ENCODE assay signal across 25 cellular contexts in the genomic region with DNA sequence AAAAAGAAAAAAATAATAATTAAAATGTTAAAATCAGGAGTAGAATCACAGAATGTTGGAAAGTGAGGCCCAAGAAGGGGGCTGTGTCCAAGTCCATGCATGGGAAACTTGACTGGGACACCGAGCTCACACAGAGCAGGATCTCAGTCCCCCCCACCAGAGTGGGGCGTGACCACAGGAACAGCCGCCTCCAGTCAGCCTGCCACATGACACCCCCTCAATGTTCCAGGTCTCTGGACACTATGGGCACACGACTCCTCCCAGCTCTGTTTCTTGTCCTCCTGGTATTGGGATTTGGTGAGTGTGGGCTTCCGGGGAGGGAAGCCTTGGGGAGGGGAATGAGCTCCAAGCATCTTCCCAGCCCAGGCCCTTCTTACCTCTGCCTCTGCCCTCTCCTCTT. TPM values are rescaled to one million over a fixed set of nuclear protein-coding genes. Genes with fewer than 3 reads are reported as not detected.
DNase-seq lines count a peak whose midpoint lies in the region; ATAC-seq, FAIRE-seq and TF ChIP-seq lines count a peak whose summit lies in the region.
"Had no signal": no experiment of that assay in that cellular context is flagged by ENCODE, and none has a peak within 500 bp of the region (broad histone marks: within the 10 kb centered on the region; RNA-seq: fewer than 3 reads in every experiment).

No MANE protein-coding gene starts in this region.

- WGBS in GM12878 (ENCODE audit: insufficient coverage, insufficient replicate concordance, low lambda C conversion rate, missing lambda C conversion rate), result 52% methylated on average over 5 of the region's 5 CpGs
- WGBS in right lobe of liver (ENCODE audit: insufficient coverage, low coverage, low lambda C conversion rate, missing lambda C conversion rate), result 40% methylated on average over 1 of the region's 5 CpGs
- 76 to 79% methylated on average over 5 of the region's 5 CpGs for WGBS in thyroid gland, 2 donors
- WGBS in small intestine, 3 donors, result 80 to 85% (median 81%) methylated on average over 5 of the region's 5 CpGs

- H3K4me3 Mint-ChIP-seq in IgD-negative memory B cell, result peak overlapping the region in 1 of 4 donors; percentile 43
- H3K4me3 Mint-ChIP-seq in stimulated activated naive B cell treated with anti-CD40 and anti-IgM and Interleukin-4, amounts not matched to agents 10 μg/mL and 1 μg/mL and 100 μg/mL, for 72 hours, result no peak overlapping the region
- H3K4me3 Mint-ChIP-seq: CD14-positive monocyte; CD8-positive, alpha-beta memory T cell had no signal

- intact Hi-C loops in GM12878 (cut with micrococcal nuclease; ENCODE audit: unreplicated experiment), result no loop called here
- intact Hi-C loops in right lobe of liver (cut with DNase I), result loop anchor here in 1 of 2 donors (5.0 kb wide), 1 partner anchor 41 kb away; a partner anchor contains a TSS
- intact Hi-C loops in thyroid gland (cut with DNase I), result no loop called here

- peaks cover 7 to 14% (median 8%) of the 10 kb centered on the region in 3 donors for H3K4me1 Mint-ChIP-seq in IgD-negative memory B cell
- H3K4me1 Mint-ChIP-seq in stimulated activated naive B cell treated with anti-CD40 and anti-IgM and Interleukin-4, amounts not matched to agents 10 μg/mL and 1 μg/mL and 100 μg/mL, for 72 hours, result peaks cover 12 to 35% of the 10 kb centered on the region in 2 donors

- H4K20me1 ChIP-seq in GM12878 (ENCODE audit: control insufficient read depth, insufficient read depth), result no peaks in the 10 kb centered on the region

- H3K27ac ChIP-seq in GM12878 (ENCODE audit: control insufficient read depth, insufficient read depth), result no peak overlapping the region
- H3K27ac ChIP-seq in right lobe of liver, result peak overlapping the region in 2 of 3 donors; percentile 91 to 96
- no peak overlapping the region for H3K27ac ChIP-seq in thyroid gland
- H3K27ac ChIP-seq in small intestine (ENCODE audit: low read depth in 1 of 2, low read length in 1 of 2), result no peak overlapping the region
- H3K27ac ChIP-seq: GM23248, KMS-11, RWPE1 had no signal

- CTCF ChIA-PET in GM12878 (lab: Yijun Ruan, JAX), result interaction anchor here (1.0 to 1.2 kb wide), 3 partner anchors 32 to 45 kb away, joined by 3 to 4 read pairs (median 3); no protein-coding TSS in a partner anchor

- H3K27ac Mint-ChIP-seq in IgD-negative memory B cell, result peak overlapping the region in 2 of 3 donors; percentile 25 to 94
- peak overlapping the region; percentile 52 for H3K27ac Mint-ChIP-seq in stimulated activated naive B cell treated with anti-CD40 and anti-IgM and Interleukin-4, amounts not matched to agents 10 μg/mL and 1 μg/mL and 100 μg/mL, for 72 hours
- H3K27ac Mint-ChIP-seq: CD8-positive, alpha-beta memory T cell had no signal

- DNase-seq in GM12878 (ENCODE audit: low read depth, low spot score) (no peak), right lobe of liver (peak in 1 of 3 donors; percentile 67), thyroid gland (no peak), small intestine (no peak)
- no peak for DNase-seq in stimulated activated naive B cell treated with anti-CD40 and anti-IgM and Interleukin-4, amounts not matched to agents 10 μg/mL and 1 μg/mL and 100 μg/mL, for 72 hours
- DNase-seq: CD8-positive, alpha-beta memory T cell; DMS153; DND-41; H7; MM.1S; NCI-H1417; NCI-H2029 treated with DMSO at 0.1 percent for 48 hours; NCI-H526 treated with DMSO at 0.1 percent for 48 hours; SHP77 had no signal

- no peaks in the 10 kb centered on the region for H3K9me3 ChIP-seq in GM12878 (replicated peaks; ENCODE audit: control insufficient read depth, insufficient read depth, low read length)
- no peaks in the 10 kb centered on the region for H3K9me3 ChIP-seq in right lobe of liver
- no peaks in the 10 kb centered on the region for H3K9me3 ChIP-seq in thyroid gland
- H3K9me3 ChIP-seq in small intestine (ENCODE audit: control insufficient read depth, low read depth), result no peaks in the 10 kb centered on the region

- in situ Hi-C loops in GM12878 (cut with MboI), result no loop called here

- H3K27me3 ChIP-seq in GM12878 (replicated peaks in 1 of 2; ENCODE audit: control insufficient read depth in 2 of 2, insufficient read depth in 2 of 2, low read length in 1 of 2) (no peaks in the 10 kb centered on the region), right lobe of liver (no peaks in the 10 kb centered on the region), thyroid gland (no peaks in the 10 kb centered on the region), small intestine (ENCODE audit: control insufficient read depth in 2 of 2, insufficient read depth in 2 of 2, low read length in 2 of 2) (no peaks in the 10 kb centered on the region)

- no peak for TF ChIP-seq CTCF in GM12878 (IDR thresholded peaks at IDR 0.05 in 2 of 3, conservative IDR thresholded peaks at IDR 0.05 in 1 of 3; ENCODE audit: control insufficient read depth in 2 of 3, extremely low read depth in 1 of 3, insufficient read depth in 1 of 3, low read depth in 3 of 3, low read length in 3 of 3)
- TF ChIP-seq CTCF in right lobe of liver (IDR thresholded peaks at IDR 0.05), result no peak
- no peak for TF ChIP-seq CTCF in thyroid gland (IDR thresholded peaks at IDR 0.05)

- TF ChIP-seq RAD21 in GM12878 (IDR thresholded peaks at IDR 0.05; ENCODE audit: insufficient read depth, low read depth, low read length), result no peak

- H2AFZ ChIP-seq in GM12878 (ENCODE audit: control insufficient read depth, low read depth, low read length), result no peak overlapping the region
- H2AFZ ChIP-seq: GM23248 had no signal

- H3K4me1 ChIP-seq in GM12878 (ENCODE audit: control insufficient read depth, insufficient read depth, low read length) (peaks cover 6% of the 10 kb centered on the region), right lobe of liver (peaks cover 0 to 31% (median 4%) of the 10 kb centered on the region in 4 donors), thyroid gland (peaks cover 5 to 6% of the 10 kb centered on the region in 2 donors), small intestine (ENCODE audit: control insufficient read depth in 2 of 2, insufficient read depth in 1 of 2, low read depth in 1 of 2, low read length in 1 of 2) (peaks cover 0 to 3% of the 10 kb centered on the region in 2 donors)

- RAD21 ChIA-PET in GM12878 (lab: Charles Lee; ENCODE audit: unreplicated experiment), result no interaction called here

- H3K4me3 ChIP-seq in GM12878 (no peak overlapping the region), right lobe of liver (peak overlapping the region in 2 of 3 donors; percentile 78 to 85), thyroid gland (replicated peaks in 1 of 3) (no peak overlapping the region), small intestine (ENCODE audit: low read depth in 1 of 2, low read length in 2 of 2) (no peak overlapping the region)
- H3K4me3 ChIP-seq: GM23248 had no signal

- no TSS peak for BruUV-seq in GM12878 (replicated peaks; lab: Mats Ljungman, UMichigan)

- H3K36me3 Mint-ChIP-seq in IgD-negative memory B cell, result peaks cover 1% of the 10 kb centered on the region
- peaks cover 0 to 9% of the 10 kb centered on the region in 2 donors for H3K36me3 Mint-ChIP-seq in stimulated activated naive B cell treated with anti-CD40 and anti-IgM and Interleukin-4, amounts not matched to agents 10 μg/mL and 1 μg/mL and 100 μg/mL, for 72 hours

- TF ChIP-seq POLR2A in GM12878 (IDR thresholded peaks at IDR 0.05; ENCODE audit: low read depth, low read length) (no peak), right lobe of liver (IDR thresholded peaks at IDR 0.05) (no peak), thyroid gland (IDR thresholded peaks at IDR 0.05) (no peak)

- no peaks in the 10 kb centered on the region for H3K79me2 ChIP-seq in GM12878 (ENCODE audit: control insufficient read depth, insufficient read depth, low read length)

- no peaks in the 10 kb centered on the region for H3K36me3 ChIP-seq in GM12878 (ENCODE audit: control insufficient read depth in 2 of 2, insufficient read depth in 2 of 2, low read length in 1 of 2)
- H3K36me3 ChIP-seq in right lobe of liver, result no peaks in the 10 kb centered on the region
- H3K36me3 ChIP-seq in thyroid gland, result peaks cover 0 to 4% of the 10 kb centered on the region in 2 donors
- no peaks in the 10 kb centered on the region for H3K36me3 ChIP-seq in small intestine (ENCODE audit: control insufficient read depth in 2 of 2, insufficient read depth in 2 of 2, low read length in 2 of 2)

- no peaks in the 10 kb centered on the region for H3K27me3 Mint-ChIP-seq in IgD-negative memory B cell
- H3K27me3 Mint-ChIP-seq in stimulated activated naive B cell treated with anti-CD40 and anti-IgM and Interleukin-4, amounts not matched to agents 10 μg/mL and 1 μg/mL and 100 μg/mL, for 72 hours, result no peaks in the 10 kb centered on the region

- no peaks in the 10 kb centered on the region for H3K9me3 Mint-ChIP-seq in IgD-negative memory B cell
- no peaks in the 10 kb centered on the region for H3K9me3 Mint-ChIP-seq in stimulated activated naive B cell treated with anti-CD40 and anti-IgM and Interleukin-4, amounts not matched to agents 10 μg/mL and 1 μg/mL and 100 μg/mL, for 72 hours
- H3K9me3 Mint-ChIP-seq: CD14-positive monocyte; CD8-positive, alpha-beta memory T cell had no signal

- SMC1A ChIA-PET in GM12878 (lab: Charles Lee; ENCODE audit: uncharacterized antibody, unreplicated experiment), result interaction anchor here (1.1 kb wide), 1 partner anchor 111 kb away, joined by 3 read pairs; no protein-coding TSS in a partner anchor

- FAIRE-seq in GM12878 (lab: Jason Lieb, UNC) (no peak), small intestine (lab: Jason Lieb, UNC) (no peak)
- FAIRE-seq: GM18507, HTR-8/SVneo had no signal

- POLR2A ChIA-PET in GM12878 (lab: Charles Lee), result no interaction called here

- ATAC-seq in GM12878, result no peak
- peak in 1 of 4 donors; percentile 6 for ATAC-seq in right lobe of liver
- no peak for ATAC-seq in stimulated activated naive B cell treated with anti-CD40 and anti-IgM and Interleukin-4, amounts not matched to agents 10 μg/mL and 1 μg/mL and 100 μg/mL, for 72 hours (replicated peaks)
- no peak for ATAC-seq in HG03280 (IDR thresholded peaks at IDR 0.05; ENCODE audit: unreplicated experiment)
- ATAC-seq: Panc1 had no signal

- no peak for TF ChIP-seq EP300 in GM12878 (IDR thresholded peaks at IDR 0.05; ENCODE audit: borderline replicate concordance in 1 of 2, control insufficient read depth in 1 of 2, low read depth in 2 of 2, low read length in 2 of 2)

- H3K4me2 ChIP-seq in GM12878 (ENCODE audit: control insufficient read depth, insufficient read depth), result no peak overlapping the region
- H3K4me2 ChIP-seq: KMS-11 had no signal

- no peak overlapping the region for H3K9ac ChIP-seq in GM12878 (ENCODE audit: control insufficient read depth, insufficient read depth, low read length)
- H3K9ac ChIP-seq: GM23248, KMS-11 had no signal

RNA-seq across cellular contexts. Expression of a gene that starts 2.4 kb away (rescaled TPM):
- polyA plus RNA-seq in IgD-negative memory B cell (not detected), GM12878 (2011; rRNA removed) (0.52 and 0.72 TPM in 2 replicates), GM12878 (2014; fragmentation: Illumina TruSeq; extraction: Trizol) (not detected in 2 replicates), GM12878 (2014; fragmentation: Nextera tagmentation; extraction: Ambion mirVana) (not detected), GM12878 (2014; rRNA removed) (not detected in 2 replicates), GM12878 (2016; fragmentation: Nextera tagmentation; extraction: Ambion mirVana) (not detected), small intestine (10 to 100 TPM; 23.4 to 74.8 (median 65.3) TPM)
- not detected in 2 replicates for total RNA-seq in GM12878 (2013; cell fraction: nucleolus; rRNA removed)
- total RNA-seq in GM12878 (2014; rRNA removed) (not detected in 2 replicates), GM12878 (2014; rRNA removed; fragmentation: Illumina TruSeq; extraction: Trizol) (not detected in 2 replicates), GM12878 (2021) (not detected in 2 replicates), right lobe of liver (1,000 to 10,000 TPM; 1,740 to 7,868 (median 2,043) TPM), thyroid gland (1 to 10 TPM in 2 of 4 donors, not detected in 2; 1.6 to 3.3 TPM)
- not detected for polyA plus RNA-seq in GM12878 (2011; ENCODE audit: low read depth)
- 1.2 and 1.3 TPM in 2 replicates for polyA plus RNA-seq in GM12878 (2011; cell fraction: cytosol; rRNA removed)
- polyA plus RNA-seq in GM12878 (2011; cell fraction: nucleus; rRNA removed), result not detected in 2 replicates
- polyA plus RNA-seq in GM12878 (2012), result 0.49 TPM in 1 of 2 replicates, not detected in the other
- polyA minus RNA-seq in GM12878 (2011; rRNA and poly(A)+ RNA removed), result 0.41 TPM in 1 of 2 replicates, not detected in the other
- not detected in 2 replicates for polyA minus RNA-seq in GM12878 (2011; cell fraction: cytosol; rRNA and poly(A)+ RNA removed)
- not detected in 2 replicates for polyA minus RNA-seq in GM12878 (2011; cell fraction: nucleus; rRNA and poly(A)+ RNA removed)
- total RNA-seq: A673; CD8-positive, alpha-beta memory T cell; GM23248; H7; NCI-H460 had no signal
- polyA plus RNA-seq: CD14-positive monocyte; CD8-positive, alpha-beta memory T cell; GM23248 had no signal

RNA-seq across cellular contexts. Expression of a gene that starts 6.2 kb away (rescaled TPM):
- polyA plus RNA-seq in IgD-negative memory B cell, result not detected
- not detected in 2 replicates for total RNA-seq in GM12878 (2013; cell fraction: nucleolus; rRNA removed)
- not detected in 2 replicates for total RNA-seq in GM12878 (2014; rRNA removed)
- not detected in 2 replicates for total RNA-seq in GM12878 (2014; rRNA removed; fragmentation: Illumina TruSeq; extraction: Trizol)
- not detected in 2 replicates for total RNA-seq in GM12878 (2021)
- not detected for polyA plus RNA-seq in GM12878 (2011; ENCODE audit: low read depth)
- polyA plus RNA-seq in GM12878 (2011; rRNA removed), result not detected in 2 replicates
- not detected in 2 replicates for polyA plus RNA-seq in GM12878 (2011; cell fraction: cytosol; rRNA removed)
- polyA plus RNA-seq in GM12878 (2011; cell fraction: nucleus; rRNA removed), result not detected in 2 replicates
- not detected in 2 replicates for polyA plus RNA-seq in GM12878 (2012)
- 1.4 TPM in 1 of 2 replicates, not detected in the other for polyA plus RNA-seq in GM12878 (2014; fragmentation: Illumina TruSeq; extraction: Trizol)
- polyA plus RNA-seq in GM12878 (2014; fragmentation: Nextera tagmentation; extraction: Ambion mirVana), result not detected
- polyA plus RNA-seq in GM12878 (2014; rRNA removed), result not detected in 2 replicates
- polyA plus RNA-seq in GM12878 (2016; fragmentation: Nextera tagmentation; extraction: Ambion mirVana), result not detected
- polyA minus RNA-seq in GM12878 (2011; rRNA and poly(A)+ RNA removed), result not detected in 2 replicates
- polyA minus RNA-seq in GM12878 (2011; cell fraction: cytosol; rRNA and poly(A)+ RNA removed), result not detected in 2 replicates
- polyA minus RNA-seq in GM12878 (2011; cell fraction: nucleus; rRNA and poly(A)+ RNA removed), result not detected in 2 replicates
- 100 to 1,000 TPM in 5 of 6 experiments, 10 to 100 TPM in 1; 55.6 to 462 (median 203) TPM for total RNA-seq in right lobe of liver
- not detected for total RNA-seq in thyroid gland
- not detected for polyA plus RNA-seq in small intestine
- total RNA-seq: A673; CD8-positive, alpha-beta memory T cell; GM23248; H7; NCI-H460 had no signal
- polyA plus RNA-seq: CD14-positive monocyte; CD8-positive, alpha-beta memory T cell; GM23248 had no signal

RNA-seq across cellular contexts. Expression of a gene that starts 6.9 kb away (rescaled TPM):
- polyA plus RNA-seq in IgD-negative memory B cell (29.2 TPM), GM12878 (2011; rRNA removed) (13.3 and 33.1 TPM in 2 replicates), GM12878 (2014; fragmentation: Illumina TruSeq; extraction: Trizol) (28.5 and 51.2 TPM in 2 replicates), GM12878 (2014; fragmentation: Nextera tagmentation; extraction: Ambion mirVana) (1 to 10 TPM in 1 of 2 experiments, under 1 TPM in 1; 0.42 to 2.3 TPM), GM12878 (2014; rRNA removed) (36.2 and 43.4 TPM in 2 replicates), GM12878 (2016; fragmentation: Nextera tagmentation; extraction: Ambion mirVana) (10 to 100 TPM; 56.6 to 60.9 TPM), small intestine (10 to 100 TPM; 63.0 to 86.6 (median 75.3) TPM)
- 48.2 and 53.9 TPM in 2 replicates for total RNA-seq in GM12878 (2013; cell fraction: nucleolus; rRNA removed)
- total RNA-seq in GM12878 (2014; rRNA removed) (22.5 and 34.3 TPM in 2 replicates), GM12878 (2014; rRNA removed; fragmentation: Illumina TruSeq; extraction: Trizol) (10.5 and 14.4 TPM in 2 replicates), GM12878 (2021) (70.6 and 72.6 TPM in 2 replicates), right lobe of liver (10 to 100 TPM; 78.7 to 90.6 (median 83.9) TPM), thyroid gland (100 to 1,000 TPM in 2 of 4 donors, 10 to 100 TPM in 2; 65.4 to 117 (median 104) TPM)
- polyA plus RNA-seq in GM12878 (2011; ENCODE audit: low read depth), result 19.8 TPM
- polyA plus RNA-seq in GM12878 (2011; cell fraction: cytosol; rRNA removed), result 49.1 and 49.9 TPM in 2 replicates
- polyA plus RNA-seq in GM12878 (2011; cell fraction: nucleus; rRNA removed), result 120 and 136 TPM in 2 replicates
- polyA plus RNA-seq in GM12878 (2012), result 37.1 and 39.2 TPM in 2 replicates
- 45.1 and 46.5 TPM in 2 replicates for polyA minus RNA-seq in GM12878 (2011; rRNA and poly(A)+ RNA removed)
- 22.6 and 31.4 TPM in 2 replicates for polyA minus RNA-seq in GM12878 (2011; cell fraction: cytosol; rRNA and poly(A)+ RNA removed)
- 23.0 and 39.7 TPM in 2 replicates for polyA minus RNA-seq in GM12878 (2011; cell fraction: nucleus; rRNA and poly(A)+ RNA removed)

RNA-seq across cellular contexts. Expression of a gene that starts 33.8 kb away (rescaled TPM):
- polyA plus RNA-seq in IgD-negative memory B cell, result not detected
- total RNA-seq in GM12878 (2013; cell fraction: nucleolus; rRNA removed), result not detected in 2 replicates
- 0.73 and 1.3 TPM in 2 replicates for total RNA-seq in GM12878 (2014; rRNA removed)
- 0.76 and 2.4 TPM in 2 replicates for total RNA-seq in GM12878 (2014; rRNA removed; fragmentation: Illumina TruSeq; extraction: Trizol)
- total RNA-seq in GM12878 (2021), result 2.7 and 3.8 TPM in 2 replicates
- polyA plus RNA-seq in GM12878 (2011; ENCODE audit: low read depth), result 1.1 TPM
- polyA plus RNA-seq in GM12878 (2011; rRNA removed), result 1.0 and 1.7 TPM in 2 replicates
- polyA plus RNA-seq in GM12878 (2011; cell fraction: cytosol; rRNA removed), result 0.85 and 1.2 TPM in 2 replicates
- 1.1 TPM in 1 of 2 replicates, not detected in the other for polyA plus RNA-seq in GM12878 (2011; cell fraction: nucleus; rRNA removed)
- 8.3 and 12.1 TPM in 2 replicates for polyA plus RNA-seq in GM12878 (2012)
- polyA plus RNA-seq in GM12878 (2014; fragmentation: Illumina TruSeq; extraction: Trizol), result 3.8 TPM in 1 of 2 replicates, not detected in the other
- polyA plus RNA-seq in GM12878 (2014; fragmentation: Nextera tagmentation; extraction: Ambion mirVana), result 1 to 10 TPM; 2.4 to 4.0 TPM
- 0.47 and 0.83 TPM in 2 replicates for polyA plus RNA-seq in GM12878 (2014; rRNA removed)
- polyA plus RNA-seq in GM12878 (2016; fragmentation: Nextera tagmentation; extraction: Ambion mirVana), result 1 to 10 TPM; 2.8 to 3.9 TPM
- 0.73 TPM in 1 of 2 replicates, not detected in the other for polyA minus RNA-seq in GM12878 (2011; rRNA and poly(A)+ RNA removed)
- not detected in 2 replicates for polyA minus RNA-seq in GM12878 (2011; cell fraction: cytosol; rRNA and poly(A)+ RNA removed)
- polyA minus RNA-seq in GM12878 (2011; cell fraction: nucleus; rRNA and poly(A)+ RNA removed), result not detected in 2 replicates
- total RNA-seq in right lobe of liver, result 1,000 to 10,000 TPM; 4,903 to 7,393 (median 5,741) TPM
- total RNA-seq in thyroid gland, result 100 to 1,000 TPM in 1 of 4 donors, 10 to 100 TPM in 2, 1 to 10 TPM in 1; 4.1 to 113 (median 45.6) TPM
- 10 to 100 TPM in 2 of 3 donors, 1 to 10 TPM in 1; 3.1 to 65.1 (median 18.4) TPM for polyA plus RNA-seq in small intestine
- total RNA-seq: GM23248 had no signal
- polyA plus RNA-seq: CD14-positive monocyte; CD8-positive, alpha-beta memory T cell had no signal

RNA-seq across cellular contexts. Expression of a gene that starts 42.6 kb away (rescaled TPM):
- not detected for polyA plus RNA-seq in IgD-negative memory B cell
- total RNA-seq in GM12878 (2013; cell fraction: nucleolus; rRNA removed), result 1.4 and 4.5 TPM in 2 replicates
- 0.11 and 0.51 TPM in 2 replicates for total RNA-seq in GM12878 (2014; rRNA removed)
- 0.22 TPM in 1 of 2 replicates, not detected in the other for total RNA-seq in GM12878 (2014; rRNA removed; fragmentation: Illumina TruSeq; extraction: Trizol)
- total RNA-seq in GM12878 (2021), result 3.4 and 3.7 TPM in 2 replicates
- polyA plus RNA-seq in GM12878 (2011; ENCODE audit: low read depth), result not detected
- polyA plus RNA-seq in GM12878 (2011; rRNA removed), result 0.38 and 0.50 TPM in 2 replicates
- polyA plus RNA-seq in GM12878 (2011; cell fraction: cytosol; rRNA removed), result 0.52 and 0.62 TPM in 2 replicates
- 4.2 and 5.8 TPM in 2 replicates for polyA plus RNA-seq in GM12878 (2011; cell fraction: nucleus; rRNA removed)
- 0.42 and 0.88 TPM in 2 replicates for polyA plus RNA-seq in GM12878 (2012)
- polyA plus RNA-seq in GM12878 (2014; fragmentation: Illumina TruSeq; extraction: Trizol), result not detected in 2 replicates
- polyA plus RNA-seq in GM12878 (2014; fragmentation: Nextera tagmentation; extraction: Ambion mirVana), result not detected
- 0.33 and 1.1 TPM in 2 replicates for polyA plus RNA-seq in GM12878 (2014; rRNA removed)
- under 1 TPM in 1 of 2 experiments, not detected in 1; 0.93 TPM for polyA plus RNA-seq in GM12878 (2016; fragmentation: Nextera tagmentation; extraction: Ambion mirVana)
- polyA minus RNA-seq in GM12878 (2011; rRNA and poly(A)+ RNA removed), result not detected in 2 replicates
- not detected in 2 replicates for polyA minus RNA-seq in GM12878 (2011; cell fraction: cytosol; rRNA and poly(A)+ RNA removed)
- not detected in 2 replicates for polyA minus RNA-seq in GM12878 (2011; cell fraction: nucleus; rRNA and poly(A)+ RNA removed)
- 1,000 to 10,000 TPM; 3,480 to 8,780 (median 4,667) TPM for total RNA-seq in right lobe of liver
- 100 to 1,000 TPM; 199 to 635 (median 313) TPM for total RNA-seq in thyroid gland
- polyA plus RNA-seq in small intestine, result 100 to 1,000 TPM in 2 of 3 donors, 10 to 100 TPM in 1; 14.1 to 134 (median 109) TPM
- polyA plus RNA-seq: CD8-positive, alpha-beta memory T cell had no signal

Comparison
In these comparisons a context has a peak if more than half of its experiments do, and no peak if none do; other contexts are left out.
1. H3K27ac ChIP-seq: peak in right lobe of liver (2 of 3); none in GM12878 (single experiment), thyroid gland (0 of 3) and small intestine (0 of 2).
2. H3K4me3 ChIP-seq: peak in right lobe of liver (2 of 3); none in GM12878 (single experiment), thyroid gland (0 of 3) and small intestine (0 of 2).
3. RNA of a gene that starts 2.4 kb away (total RNA-seq): 1,740 to 7,868 TPM in right lobe of liver; 1.6 to 3.3 TPM in thyroid gland and not detected in GM12878; every median in the first group is over 100 times any median in the second.
4. RNA of a gene that starts 6.2 kb away (total RNA-seq): 55.6 to 462 TPM in right lobe of liver; not detected in GM12878 and not detected in thyroid gland; every median in the first group is over 10 times any median in the second.